Comparison of ENCODE assay signal across 1 cellular context in the genomic region with DNA sequence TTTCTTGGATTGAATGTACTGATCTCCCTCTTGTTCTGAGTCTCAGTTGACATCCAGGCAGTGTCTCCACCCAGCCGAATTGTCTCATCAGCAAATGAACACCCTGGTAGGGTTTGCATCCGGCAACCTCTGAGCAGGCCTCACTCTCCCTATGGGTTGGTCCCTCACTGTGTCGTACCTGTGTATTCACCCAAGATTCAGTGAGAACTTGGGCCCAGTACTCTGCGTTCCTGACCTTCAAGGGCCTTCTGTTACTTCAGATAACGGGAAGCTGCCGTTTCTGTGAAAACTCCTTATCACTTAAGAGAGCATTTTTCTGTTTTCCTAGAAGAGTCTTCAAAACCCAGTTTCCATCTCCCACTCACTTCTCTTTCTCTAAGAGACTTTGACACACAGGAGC.
TF ChIP-seq lines count a peak whose summit lies in the region.

No MANE protein-coding gene starts in this region.

TF ChIP-seq in K562, 482 proteins besides CTCF, POLR2A, EP300 and RAD21 (continued from another document and continues in another):
- TF ChIP-seq, protein P1, sequence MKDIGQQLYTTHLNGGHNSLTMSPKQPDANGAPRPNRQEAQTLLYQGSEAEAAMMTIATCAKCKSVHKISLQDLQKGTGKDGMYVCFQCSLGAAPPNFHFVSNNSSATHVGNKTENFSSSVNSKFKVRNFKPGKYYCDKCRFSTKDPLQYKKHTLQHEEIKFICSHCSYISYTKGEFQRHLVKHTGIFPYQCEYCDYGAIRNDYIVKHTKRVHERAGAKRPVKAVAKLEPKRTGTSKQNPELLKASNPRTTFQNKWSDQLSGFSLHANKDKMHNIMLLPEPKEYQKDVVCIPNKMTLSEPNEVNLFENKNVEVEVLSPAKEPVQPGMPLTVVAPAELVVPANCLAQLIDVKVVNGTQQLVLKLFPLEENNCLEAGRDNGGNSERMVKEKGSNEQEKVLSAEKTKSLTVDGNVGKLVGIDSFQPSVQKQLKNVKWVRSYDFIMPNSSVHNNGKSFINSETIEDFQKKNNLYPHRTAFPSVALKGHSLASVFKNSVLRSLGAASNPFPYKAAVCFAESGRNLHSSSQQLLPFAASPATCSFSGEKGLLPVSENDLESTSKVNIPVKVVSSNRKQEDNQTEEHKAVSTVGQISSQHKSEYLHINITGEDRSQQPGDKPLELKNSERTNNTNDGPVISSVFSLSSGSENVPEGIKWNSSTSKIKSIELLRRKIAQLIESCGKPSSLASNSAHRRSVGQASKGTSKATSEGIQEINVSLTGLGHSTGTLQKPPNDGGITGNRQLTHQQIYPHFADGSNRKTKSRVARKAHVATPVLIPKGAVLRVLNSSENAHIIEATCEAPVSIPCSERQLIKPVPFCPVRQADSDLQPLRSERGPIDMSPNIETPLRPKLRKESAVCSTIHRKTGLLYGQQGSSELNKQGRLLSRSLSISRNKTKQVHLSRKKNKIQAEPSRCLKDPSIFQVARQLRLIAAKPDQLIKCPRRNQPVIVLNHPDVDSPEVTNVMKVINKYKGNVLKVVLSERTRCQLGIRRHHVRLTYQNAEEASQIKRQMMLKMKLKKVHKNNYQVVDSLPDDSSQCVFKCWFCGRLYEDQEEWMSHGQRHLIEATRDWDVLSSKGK (CRISPR knock-in tag; IDR thresholded peaks at IDR 0.05) = no peak
- TF ChIP-seq ILF3 (IDR thresholded peaks at IDR 0.05; ENCODE audit: borderline replicate concordance) (no peak), CLOCK (CRISPR knock-in tag; IDR thresholded peaks at IDR 0.05; ENCODE audit: borderline replicate concordance) (no peak), SMAD1 (IDR thresholded peaks at IDR 0.05; ENCODE audit: low read depth, low read length, partially characterized antibody) (no peak), NFE2 (IDR thresholded peaks at IDR 0.05; ENCODE audit: low read depth) (no peak), ZNF699 (CRISPR knock-in tag; IDR thresholded peaks at IDR 0.05; ENCODE audit: insufficient replicate concordance) (no peak), TEAD1 (CRISPR knock-in tag; IDR thresholded peaks at IDR 0.05) (no peak), KLF16 (IDR thresholded peaks at IDR 0.05) (0 out of 2 replicates have a peak, but pooled peaks have one; percentile 47), CEBPG (CRISPR knock-in tag; IDR thresholded peaks at IDR 0.05) (no peak), CEBPG (tag; conservative IDR thresholded peaks at IDR 0.05 in 1 of 2, IDR thresholded peaks at IDR 0.05 in 1 of 2) (no peak), DDX20 (tag; IDR thresholded peaks at IDR 0.05; ENCODE audit: low read depth) (no peak), ZNF589 (CRISPR knock-in tag; IDR thresholded peaks at IDR 0.05; ENCODE audit: low read depth) (no peak), STAG1 (CRISPR knock-in tag; IDR thresholded peaks at IDR 0.05; ENCODE audit: borderline replicate concordance) (no peak), NUFIP1 (IDR thresholded peaks at IDR 0.05; ENCODE audit: partially characterized antibody) (no peak), MITF (IDR thresholded peaks at IDR 0.05) (no peak), ZNF174 (CRISPR knock-in tag; IDR thresholded peaks at IDR 0.05) (no peak), MCM3 (IDR thresholded peaks at IDR 0.05) (no peak), CSDE1 (IDR thresholded peaks at IDR 0.05) (no peak), ZNF75A (CRISPR knock-in tag; IDR thresholded peaks at IDR 0.05) (no peak), MTA2 (IDR thresholded peaks at IDR 0.05; ENCODE audit: low read depth) (peak; percentile 82), MAFG (tag; conservative IDR thresholded peaks at IDR 0.05) (no peak), SRSF1 (IDR thresholded peaks at IDR 0.05; ENCODE audit: low read depth, low read length) (no peak), KLF10 (CRISPR knock-in tag; IDR thresholded peaks at IDR 0.05) (no peak), NKRF (IDR thresholded peaks at IDR 0.05; ENCODE audit: borderline replicate concordance) (no peak), THAP12 (CRISPR knock-in tag; IDR thresholded peaks at IDR 0.05) (no peak), SOX6 (IDR thresholded peaks at IDR 0.05) (peak; percentile 74), CREB1 (IDR thresholded peaks at IDR 0.05) (no peak), CREB1 (CRISPR knock-in tag; IDR thresholded peaks at IDR 0.05) (no peak), ZNF121 (CRISPR knock-in tag; conservative IDR thresholded peaks at IDR 0.05) (no peak), NCOA4 (IDR thresholded peaks at IDR 0.05; ENCODE audit: partially characterized antibody) (no peak), ZNF717 (CRISPR knock-in tag; IDR thresholded peaks at IDR 0.05) (no peak), NR2F6 (CRISPR knock-in tag; IDR thresholded peaks at IDR 0.05) (no peak)
- TF ChIP-seq, protein P2, sequence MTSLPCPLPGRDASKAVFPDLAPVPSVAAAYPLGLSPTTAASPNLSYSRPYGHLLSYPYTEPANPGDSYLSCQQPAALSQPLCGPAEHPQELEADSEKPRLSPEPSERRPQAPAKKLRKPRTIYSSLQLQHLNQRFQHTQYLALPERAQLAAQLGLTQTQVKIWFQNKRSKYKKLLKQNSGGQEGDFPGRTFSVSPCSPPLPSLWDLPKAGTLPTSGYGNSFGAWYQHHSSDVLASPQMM (CRISPR knock-in tag; IDR thresholded peaks at IDR 0.05) = no peak
- TF ChIP-seq, protein P3, sequence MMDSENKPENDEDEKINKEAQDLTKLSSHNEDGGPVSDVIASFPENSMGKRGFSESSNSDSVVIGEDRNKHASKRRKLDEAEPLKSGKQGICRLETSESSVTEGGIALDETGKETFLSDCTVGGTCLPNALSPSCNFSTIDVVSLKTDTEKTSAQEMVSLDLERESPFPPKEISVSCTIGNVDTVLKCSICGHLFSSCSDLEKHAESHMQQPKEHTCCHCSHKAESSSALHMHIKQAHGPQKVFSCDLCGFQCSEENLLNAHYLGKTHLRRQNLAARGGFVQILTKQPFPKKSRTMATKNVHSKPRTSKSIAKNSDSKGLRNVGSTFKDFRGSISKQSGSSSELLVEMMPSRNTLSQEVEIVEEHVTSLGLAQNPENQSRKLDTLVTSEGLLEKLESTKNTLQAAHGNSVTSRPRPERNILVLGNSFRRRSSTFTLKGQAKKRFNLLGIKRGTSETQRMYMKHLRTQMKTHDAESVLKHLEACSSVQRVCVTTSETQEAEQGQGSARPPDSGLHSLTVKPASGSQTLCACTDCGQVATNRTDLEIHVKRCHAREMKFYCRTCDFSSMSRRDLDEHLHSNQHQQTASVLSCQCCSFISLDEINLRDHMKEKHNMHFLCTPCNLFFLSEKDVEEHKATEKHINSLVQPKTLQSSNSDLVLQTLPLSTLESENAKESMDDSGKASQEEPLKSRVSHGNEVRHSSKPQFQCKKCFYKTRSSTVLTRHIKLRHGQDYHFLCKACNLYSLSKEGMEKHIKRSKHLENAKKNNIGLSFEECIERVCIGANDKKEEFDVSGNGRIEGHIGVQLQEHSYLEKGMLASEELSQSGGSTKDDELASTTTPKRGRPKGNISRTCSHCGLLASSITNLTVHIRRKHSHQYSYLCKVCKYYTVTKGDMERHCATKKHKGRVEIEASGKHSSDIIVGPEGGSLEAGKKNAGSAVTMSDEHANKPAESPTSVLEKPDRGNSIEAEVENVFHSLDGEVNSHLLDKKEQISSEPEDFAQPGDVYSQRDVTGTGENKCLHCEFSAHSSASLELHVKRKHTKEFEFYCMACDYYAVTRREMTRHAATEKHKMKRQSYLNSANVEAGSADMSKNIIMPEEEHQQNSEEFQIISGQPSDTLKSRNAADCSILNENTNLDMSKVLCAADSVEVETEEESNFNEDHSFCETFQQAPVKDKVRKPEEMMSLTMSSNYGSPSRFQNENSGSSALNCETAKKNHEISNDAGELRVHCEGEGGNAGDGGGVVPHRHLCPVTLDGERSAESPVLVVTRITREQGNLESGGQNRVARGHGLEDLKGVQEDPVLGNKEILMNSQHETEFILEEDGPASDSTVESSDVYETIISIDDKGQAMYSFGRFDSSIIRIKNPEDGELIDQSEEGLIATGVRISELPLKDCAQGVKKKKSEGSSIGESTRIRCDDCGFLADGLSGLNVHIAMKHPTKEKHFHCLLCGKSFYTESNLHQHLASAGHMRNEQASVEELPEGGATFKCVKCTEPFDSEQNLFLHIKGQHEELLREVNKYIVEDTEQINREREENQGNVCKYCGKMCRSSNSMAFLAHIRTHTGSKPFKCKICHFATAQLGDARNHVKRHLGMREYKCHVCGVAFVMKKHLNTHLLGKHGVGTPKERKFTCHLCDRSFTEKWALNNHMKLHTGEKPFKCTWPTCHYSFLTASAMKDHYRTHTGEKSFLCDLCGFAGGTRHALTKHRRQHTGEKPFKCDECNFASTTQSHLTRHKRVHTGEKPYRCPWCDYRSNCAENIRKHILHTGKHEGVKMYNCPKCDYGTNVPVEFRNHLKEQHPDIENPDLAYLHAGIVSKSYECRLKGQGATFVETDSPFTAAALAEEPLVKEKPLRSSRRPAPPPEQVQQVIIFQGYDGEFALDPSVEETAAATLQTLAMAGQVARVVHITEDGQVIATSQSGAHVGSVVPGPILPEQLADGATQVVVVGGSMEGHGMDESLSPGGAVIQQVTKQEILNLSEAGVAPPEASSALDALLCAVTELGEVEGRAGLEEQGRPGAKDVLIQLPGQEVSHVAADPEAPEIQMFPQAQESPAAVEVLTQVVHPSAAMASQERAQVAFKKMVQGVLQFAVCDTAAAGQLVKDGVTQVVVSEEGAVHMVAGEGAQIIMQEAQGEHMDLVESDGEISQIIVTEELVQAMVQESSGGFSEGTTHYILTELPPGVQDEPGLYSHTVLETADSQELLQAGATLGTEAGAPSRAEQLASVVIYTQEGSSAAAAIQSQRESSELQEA (IDR thresholded peaks at IDR 0.05; ENCODE audit: low read depth) = no peak
- TF ChIP-seq, protein P4, sequence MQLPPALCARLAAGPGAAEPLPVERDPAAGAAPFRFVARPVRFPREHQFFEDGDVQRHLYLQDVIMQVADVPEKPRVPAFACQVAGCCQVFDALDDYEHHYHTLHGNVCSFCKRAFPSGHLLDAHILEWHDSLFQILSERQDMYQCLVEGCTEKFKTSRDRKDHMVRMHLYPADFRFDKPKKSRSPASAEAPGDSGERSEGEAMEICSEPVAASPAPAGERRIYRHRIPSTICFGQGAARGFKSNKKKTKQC (CRISPR knock-in tag; IDR thresholded peaks at IDR 0.05) = no peak
- TF ChIP-seq, protein P5, sequence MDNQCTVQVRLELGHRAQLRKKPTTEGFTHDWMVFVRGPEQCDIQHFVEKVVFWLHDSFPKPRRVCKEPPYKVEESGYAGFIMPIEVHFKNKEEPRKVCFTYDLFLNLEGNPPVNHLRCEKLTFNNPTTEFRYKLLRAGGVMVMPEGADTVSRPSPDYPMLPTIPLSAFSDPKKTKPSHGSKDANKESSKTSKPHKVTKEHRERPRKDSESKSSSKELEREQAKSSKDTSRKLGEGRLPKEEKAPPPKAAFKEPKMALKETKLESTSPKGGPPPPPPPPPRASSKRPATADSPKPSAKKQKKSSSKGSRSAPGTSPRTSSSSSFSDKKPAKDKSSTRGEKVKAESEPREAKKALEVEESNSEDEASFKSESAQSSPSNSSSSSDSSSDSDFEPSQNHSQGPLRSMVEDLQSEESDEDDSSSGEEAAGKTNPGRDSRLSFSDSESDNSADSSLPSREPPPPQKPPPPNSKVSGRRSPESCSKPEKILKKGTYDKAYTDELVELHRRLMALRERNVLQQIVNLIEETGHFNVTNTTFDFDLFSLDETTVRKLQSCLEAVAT (IDR thresholded peaks at IDR 0.05) = no peak
